ENCODE assay signal across 26 cellular contexts in genomic region chr13:82698941-82699340, GRCh38.
"Had no signal": no experiment of that assay in that cellular context is flagged by ENCODE, and none has a peak within 500 bp of the region (broad histone marks: within the 10 kb centered on the region; RNA-seq: fewer than 3 reads in every experiment).

No MANE protein-coding gene starts in this region.

- H3K4me3 ChIP-seq: body of pancreas, ovary, prostate gland, spleen, testis, uterus had no signal

- H3K4me1 Mint-ChIP-seq: activated CD4-positive, alpha-beta memory T cell treated with anti-CD3 and anti-CD28 coated beads, Interleukin-2, amount 10 ng/mL, durations not matched to agents 7 days and 5 days; activated CD4-positive, alpha-beta T cell treated with anti-CD3 and anti-CD28 coated beads, Interleukin-2, amount 10 ng/mL, durations not matched to agents 24 days and 14 days; activated naive CD4-positive, alpha-beta T cell treated with anti-CD3 and anti-CD28 coated beads, Interleukin-2, amount 50 U/mL, for 24 hours; immature natural killer cell; nephron had no signal

- DNase-seq: activated CD4-positive, alpha-beta memory T cell treated with anti-CD3 and anti-CD28 coated beads, Interleukin-2, amount 10 ng/mL, durations not matched to agents 7 days and 5 days; activated CD4-positive, alpha-beta T cell treated with anti-CD3 and anti-CD28 coated beads, Interleukin-2, amount 10 ng/mL, durations not matched to agents 24 days and 14 days; activated gamma-delta T cell treated with Interleukin-2 at 50 U/mL for 16 hours; anterior cingulate cortex; body of pancreas; caudate nucleus; effector CD4-positive, alpha-beta T cell; erythroblast; immature natural killer cell; left ventricle myocardium superior; ovary; spleen; stimulated activated CD4-positive, alpha-beta T cell treated with anti-CD3 and anti-CD28 coated beads, Interleukin-4, amount 100 ng/mL, for 1 hour; stimulated activated naive CD4-positive, alpha-beta T cell; testis; trophoblast cell; uterus had no signal

- H3K36me3 Mint-ChIP-seq: activated naive CD4-positive, alpha-beta T cell treated with anti-CD3 and anti-CD28 coated beads, Interleukin-2, amount 50 U/mL, for 24 hours; immature natural killer cell had no signal

- FAIRE-seq: endometrium had no signal

- H3K27ac Mint-ChIP-seq: activated CD4-positive, alpha-beta memory T cell treated with anti-CD3 and anti-CD28 coated beads, Interleukin-2, amount 10 ng/mL, durations not matched to agents 7 days and 5 days; activated CD4-positive, alpha-beta T cell treated with anti-CD3 and anti-CD28 coated beads, Interleukin-2, amount 10 ng/mL, durations not matched to agents 24 days and 14 days; activated naive CD4-positive, alpha-beta T cell treated with anti-CD3 and anti-CD28 coated beads, Interleukin-2, amount 50 U/mL, for 24 hours; dendritic cell treated with granulocyte-macrophage colony-stimulating factor and Interleukin-4, amounts not matched to agents 40 ng/mL and 50 ng/mL, for 4 days; immature natural killer cell; nephron had no signal

- H3K27me3 Mint-ChIP-seq: activated CD4-positive, alpha-beta memory T cell treated with anti-CD3 and anti-CD28 coated beads, Interleukin-2, amount 10 ng/mL, durations not matched to agents 7 days and 5 days; activated CD4-positive, alpha-beta T cell treated with anti-CD3 and anti-CD28 coated beads, Interleukin-2, amount 10 ng/mL, durations not matched to agents 24 days and 14 days; activated naive CD4-positive, alpha-beta T cell treated with anti-CD3 and anti-CD28 coated beads, Interleukin-2, amount 50 U/mL, for 24 hours; dendritic cell treated with granulocyte-macrophage colony-stimulating factor and Interleukin-4, amounts not matched to agents 40 ng/mL and 50 ng/mL, for 4 days had no signal

- H3K9me3 ChIP-seq: body of pancreas, neutrophil, ovary, prostate gland, spleen, testis, uterus had no signal

- H3K36me3 ChIP-seq: neutrophil, ovary, prostate gland, spleen, uterus had no signal

- H3K4me1 ChIP-seq: body of pancreas, foreskin keratinocyte, prostate gland, spleen, testis, uterus had no signal

- H3K9me3 Mint-ChIP-seq: activated CD4-positive, alpha-beta memory T cell treated with anti-CD3 and anti-CD28 coated beads, Interleukin-2, amount 10 ng/mL, durations not matched to agents 7 days and 5 days; activated CD4-positive, alpha-beta T cell treated with anti-CD3 and anti-CD28 coated beads, Interleukin-2, amount 10 ng/mL, durations not matched to agents 24 days and 14 days; activated naive CD4-positive, alpha-beta T cell treated with anti-CD3 and anti-CD28 coated beads, Interleukin-2, amount 50 U/mL, for 24 hours had no signal

- ATAC-seq: activated CD4-positive, CD25-positive, alpha-beta regulatory T cell treated with anti-CD3 and anti-CD28 coated beads, Interleukin-2, amount 50 U/mL, for 24 hours; body of pancreas; left ventricle myocardium superior had no signal

- H3K4me3 Mint-ChIP-seq: activated CD4-positive, alpha-beta memory T cell treated with anti-CD3 and anti-CD28 coated beads, Interleukin-2, amount 10 ng/mL, durations not matched to agents 7 days and 5 days; activated CD4-positive, alpha-beta T cell treated with anti-CD3 and anti-CD28 coated beads, Interleukin-2, amount 10 ng/mL, durations not matched to agents 24 days and 14 days; activated naive CD4-positive, alpha-beta T cell treated with anti-CD3 and anti-CD28 coated beads, Interleukin-2, amount 50 U/mL, for 24 hours; dendritic cell treated with granulocyte-macrophage colony-stimulating factor and Interleukin-4, amounts not matched to agents 40 ng/mL and 50 ng/mL, for 4 days; immature natural killer cell; nephron had no signal

- H3K27ac ChIP-seq: body of pancreas, foreskin keratinocyte, neutrophil, ovary, prostate gland, spleen, testis, uterus, VCaP had no signal

- H3K27me3 ChIP-seq: body of pancreas, foreskin keratinocyte, neutrophil, ovary, spleen, testis, uterus had no signal
